ENCODE assay signal across 1 cellular context in the genomic region with DNA sequence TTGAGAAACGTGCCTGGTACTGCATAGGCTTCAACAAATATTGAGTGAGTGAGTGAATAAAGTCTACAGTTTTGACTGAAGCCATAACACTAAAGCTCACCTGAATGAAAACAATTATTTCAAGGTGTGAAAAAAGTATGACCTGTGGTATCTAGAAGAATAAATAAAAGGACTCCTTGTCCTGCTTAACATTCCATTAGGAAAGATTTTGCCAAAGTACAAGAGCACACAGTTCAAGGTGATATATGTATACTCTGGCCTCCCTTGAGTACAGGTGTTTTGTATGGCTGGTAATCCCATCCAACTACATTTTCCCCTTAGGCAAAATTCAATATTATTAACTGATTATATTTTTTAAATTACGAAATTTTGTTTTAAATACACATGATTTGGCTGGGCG.
TF ChIP-seq lines count a peak whose summit lies in the region.

No MANE protein-coding gene starts in this region.

TF ChIP-seq in HCT116, 20 proteins besides CTCF, POLR2A, EP300 and RAD21:
- TF ChIP-seq CBX3 (IDR thresholded peaks at IDR 0.05; ENCODE audit: low read depth) (no peak), FOSL1 (IDR thresholded peaks at IDR 0.05; ENCODE audit: low read depth) (no peak), POLR2AphosphoS5 (IDR thresholded peaks at IDR 0.05; ENCODE audit: low read depth, low read length) (no peak), SRF (IDR thresholded peaks at IDR 0.05; ENCODE audit: low read depth) (no peak), JUND (IDR thresholded peaks at IDR 0.05) (no peak), EZH2 (IDR thresholded peaks at IDR 0.05) (no peak), ZNF274 (IDR thresholded peaks at IDR 0.05; ENCODE audit: low read depth, low read length) (no peak), ELF1 (IDR thresholded peaks at IDR 0.05; ENCODE audit: borderline replicate concordance, low read depth) (no peak), SP1 (IDR thresholded peaks at IDR 0.05; ENCODE audit: low read depth) (no peak), TCF7L2 (IDR thresholded peaks at IDR 0.05; ENCODE audit: borderline replicate concordance, extremely low read depth, insufficient read depth, insufficient read length) (no peak), SIN3A (IDR thresholded peaks at IDR 0.05; ENCODE audit: low read depth) (no peak), EGR1 (IDR thresholded peaks at IDR 0.05; ENCODE audit: low read depth) (no peak), EZH2phosphoT487 (IDR thresholded peaks at IDR 0.05; ENCODE audit: borderline replicate concordance) (no peak), CEBPB (IDR thresholded peaks at IDR 0.05; ENCODE audit: low read depth) (no peak), YY1 (IDR thresholded peaks at IDR 0.05; ENCODE audit: extremely low read depth, insufficient replicate concordance, low read depth, low read length) (no peak), ZFX (IDR thresholded peaks at IDR 0.05) (no peak)
- TF ChIP-seq, protein P1, sequence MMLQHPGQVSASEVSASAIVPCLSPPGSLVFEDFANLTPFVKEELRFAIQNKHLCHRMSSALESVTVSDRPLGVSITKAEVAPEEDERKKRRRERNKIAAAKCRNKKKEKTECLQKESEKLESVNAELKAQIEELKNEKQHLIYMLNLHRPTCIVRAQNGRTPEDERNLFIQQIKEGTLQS (IDR thresholded peaks at IDR 0.05): no peak
- TF ChIP-seq, protein P2, sequence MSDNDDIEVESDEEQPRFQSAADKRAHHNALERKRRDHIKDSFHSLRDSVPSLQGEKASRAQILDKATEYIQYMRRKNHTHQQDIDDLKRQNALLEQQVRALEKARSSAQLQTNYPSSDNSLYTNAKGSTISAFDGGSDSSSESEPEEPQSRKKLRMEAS (IDR thresholded peaks at IDR 0.05): no peak
